ENCODE assay signal across 1 cellular context in genomic region chr1:66000033-66000637, GRCh38.
TF ChIP-seq lines count a peak whose summit lies in the region.

No MANE protein-coding gene starts in this region.

TF ChIP-seq in neural cell, 6 proteins besides CTCF, POLR2A, EP300 and RAD21:
- TF ChIP-seq REST (IDR thresholded peaks at IDR 0.05; ENCODE audit: borderline replicate concordance) (no peak), EZH2 (IDR thresholded peaks at IDR 0.05; ENCODE audit: borderline replicate concordance, insufficient read depth, low read length, poor library complexity, severe bottlenecking) (no peak), MXI1 (conservative IDR thresholded peaks at IDR 0.05; ENCODE audit: poor library complexity, severe bottlenecking) (no peak)
